15 cellular contexts compared by ENCODE assay signal in the genomic region with DNA sequence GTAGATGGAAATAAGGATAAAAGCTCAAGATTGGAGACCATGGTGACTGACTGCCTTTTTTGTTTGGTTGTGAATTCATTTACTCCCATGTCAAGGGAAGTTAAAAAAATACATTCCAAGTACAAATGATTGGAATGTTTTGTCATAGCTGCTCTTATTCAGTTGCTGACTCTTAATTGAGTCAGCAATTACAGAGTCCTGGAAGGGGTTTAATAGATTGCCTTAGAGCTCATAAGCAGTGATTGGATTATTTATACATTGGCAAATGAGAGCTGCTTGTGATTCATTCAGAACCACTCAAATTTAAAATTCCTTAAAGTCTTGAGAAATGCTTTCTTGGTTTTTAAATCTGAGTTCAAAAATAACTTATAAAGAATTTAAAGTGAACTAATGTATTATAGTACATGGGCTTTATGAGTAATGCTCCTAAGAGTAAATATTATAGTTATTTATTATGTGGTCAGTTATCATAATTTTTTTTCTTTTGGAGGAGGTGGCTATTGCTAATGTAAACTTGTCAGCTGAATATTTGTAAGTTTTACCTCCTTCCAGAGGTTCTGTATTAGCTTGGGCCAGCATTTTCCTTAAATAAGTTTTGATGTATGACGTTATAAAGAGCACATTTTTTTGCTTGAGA. TPM values are rescaled to one million over a fixed set of nuclear protein-coding genes. Genes with fewer than 3 reads are reported as not detected.
DNase-seq lines count a peak whose midpoint lies in the region; ATAC-seq, FAIRE-seq and TF ChIP-seq lines count a peak whose summit lies in the region.
"Had no signal": no experiment of that assay in that cellular context is flagged by ENCODE, and none has a peak within 500 bp of the region (broad histone marks: within the 10 kb centered on the region; RNA-seq: fewer than 3 reads in every experiment).

No MANE protein-coding gene starts in this region.

- no peak overlapping the region for H3K27ac ChIP-seq in HepG2 (ENCODE audit: extremely low read length, insufficient read depth, low read length)

- no peak for FAIRE-seq in HepG2 (lab: Jason Lieb, UNC)
- FAIRE-seq: GM12878 had no signal

- no peak for TF ChIP-seq CTCF in AG09319 (IDR thresholded peaks at IDR 0.05; ENCODE audit: low read depth, low read length)
- TF ChIP-seq CTCF in cardiac fibroblast (IDR thresholded peaks at IDR 0.05; ENCODE audit: low read depth, low read length), result no peak
- TF ChIP-seq CTCF in HepG2 (CRISPR knock-in tag; IDR thresholded peaks at IDR 0.05), result no peak

- POLR2A ChIA-PET in HepG2 (lab: Yijun Ruan, JAX), result no interaction called here

- TF ChIP-seq POLR2A in HepG2 (IDR thresholded peaks at IDR 0.05; ENCODE audit: insufficient read depth in 1 of 2, low read depth in 2 of 2, low read length in 2 of 2), result no peak

- H3K27me3 ChIP-seq in HepG2 (ENCODE audit: control insufficient read depth in 1 of 2, insufficient read depth in 2 of 2, low read length in 2 of 2), result no peaks in the 10 kb centered on the region
- H3K27me3 ChIP-seq: sigmoid colon had no signal

- H3K9ac ChIP-seq in HepG2 (ENCODE audit: insufficient read depth, low read depth, low read length), result no peak overlapping the region

- CTCF ChIA-PET in HepG2 (lab: Yijun Ruan, JAX; ENCODE audit: low intra/inter-chr PET ratio, low total read pairs), result no interaction called here

- no peak overlapping the region for H2AFZ ChIP-seq in HepG2 (ENCODE audit: low read length)

- intact Hi-C loops in HepG2 (cut with micrococcal nuclease; ENCODE audit: unreplicated experiment), result no loop called here

- TF ChIP-seq RAD21 in Ishikawa (IDR thresholded peaks at IDR 0.05; ENCODE audit: low read depth) (no peak), HepG2 (CRISPR knock-in tag; IDR thresholded peaks at IDR 0.05) (no peak)

- H4K20me1 ChIP-seq in HepG2 (ENCODE audit: insufficient read depth, low read length), result peaks cover 8% of the 10 kb centered on the region; the same call in 1 of the 2 replicates

- no peak for TF ChIP-seq EP300 in Ishikawa (IDR thresholded peaks at IDR 0.05; ENCODE audit: borderline replicate concordance)
- TF ChIP-seq EP300 in HepG2 (IDR thresholded peaks at IDR 0.05; ENCODE audit: low read depth in 2 of 2, low read length in 2 of 2), result no peak
- TF ChIP-seq EP300 in HepG2 (CRISPR knock-in tag; IDR thresholded peaks at IDR 0.05; ENCODE audit: borderline replicate concordance), result no peak

- ATAC-seq in HepG2, result no peak
- ATAC-seq in GM21360 (IDR thresholded peaks at IDR 0.05; ENCODE audit: unreplicated experiment), result no peak
- no peak for ATAC-seq in HG03045 (IDR thresholded peaks at IDR 0.05; ENCODE audit: unreplicated experiment)
- ATAC-seq: CD8-positive, alpha-beta T cell; GM12878 had no signal

- no TSS peak for BruUV-seq in HepG2 (replicated peaks; lab: Mats Ljungman, UMichigan)

- H3K36me3 ChIP-seq in HepG2 (replicated peaks in 1 of 2; ENCODE audit: control insufficient read depth in 1 of 2, insufficient read depth in 2 of 2, low read length in 2 of 2), result peaks cover 0 to 1% of the 10 kb centered on the region in 2 experiments; a peak in 1 of 5 replicates
- H3K36me3 ChIP-seq: sigmoid colon had no signal

- DNase-seq in AG09319 (ENCODE audit: extremely low read depth, low read depth), result peak; percentile 83
- DNase-seq in cardiac fibroblast (ENCODE audit: low read depth in 2 of 2), result peak; percentile 76 to 93
- no peak for DNase-seq in HepG2 (ENCODE audit: low spot score)
- DNase-seq in effector CD4-positive, alpha-beta T cell, result no peak
- DNase-seq in HT-29 (ENCODE audit: low spot score), result no peak
- DNase-seq: amygdala; CD8-positive, alpha-beta T cell; head of caudate nucleus; mesendoderm; NCI-H345; sigmoid colon had no signal

- 98% methylated on average over 1 of the region's 1 CpG for WGBS in HepG2 (ENCODE audit: low lambda C conversion rate)

- H3K4me1 ChIP-seq in HepG2 (ENCODE audit: insufficient read depth, low read length), result peaks cover 49% of the 10 kb centered on the region

- H3K9me3 ChIP-seq in HepG2 (ENCODE audit: low read length), result no peaks in the 10 kb centered on the region
- H3K9me3 ChIP-seq: sigmoid colon had no signal

- H3K79me2 ChIP-seq in HepG2 (ENCODE audit: insufficient read depth, low read length), result peaks cover 92% of the 10 kb centered on the region

- H3K4me3 ChIP-seq in cardiac fibroblast (replicated peaks in 1 of 2; ENCODE audit: low read depth in 2 of 2, low read length in 2 of 2) (no peak overlapping the region), HepG2 (replicated peaks in 1 of 3; ENCODE audit: insufficient read depth in 1 of 3, low read depth in 2 of 3, low read length in 3 of 3) (no peak overlapping the region)
- H3K4me3 ChIP-seq: GM12878, sigmoid colon had no signal

- no peak overlapping the region for H3K4me2 ChIP-seq in HepG2 (ENCODE audit: low read depth, low read length)

- in situ Hi-C loops in HepG2 (cut with HindIII; ENCODE audit: extremely low pct_ligation_motif_present, low pct_unique_long_range_greater_than_20kb), result loop anchor here (25.0 kb wide), 1 partner anchor 261 kb away; no protein-coding TSS in a partner anchor

TF ChIP-seq in Ishikawa, 13 proteins besides CTCF, POLR2A, EP300 and RAD21:
- TF ChIP-seq FOXM1 (IDR thresholded peaks at IDR 0.05; ENCODE audit: borderline replicate concordance, low read depth) (no peak), TEAD4 (IDR thresholded peaks at IDR 0.05) (peak; percentile 32; the same call in 1 of the 2 replicates), YY1 (IDR thresholded peaks at IDR 0.05; ENCODE audit: low read depth) (no peak), ZBTB7A (IDR thresholded peaks at IDR 0.05; ENCODE audit: low read depth) (no peak)

TF ChIP-seq in HepG2, 621 proteins besides CTCF, POLR2A, EP300 and RAD21:
- TF ChIP-seq MAFF (IDR thresholded peaks at IDR 0.05; ENCODE audit: low read depth, low read length), result 0 out of 2 replicates have a peak, but pooled peaks have one; percentile 13
- 0 out of 2 replicates have a peak, but pooled peaks have one; percentile 57 for TF ChIP-seq ZNF12 (CRISPR knock-in tag; IDR thresholded peaks at IDR 0.05)
- TF ChIP-seq, protein P1, sequence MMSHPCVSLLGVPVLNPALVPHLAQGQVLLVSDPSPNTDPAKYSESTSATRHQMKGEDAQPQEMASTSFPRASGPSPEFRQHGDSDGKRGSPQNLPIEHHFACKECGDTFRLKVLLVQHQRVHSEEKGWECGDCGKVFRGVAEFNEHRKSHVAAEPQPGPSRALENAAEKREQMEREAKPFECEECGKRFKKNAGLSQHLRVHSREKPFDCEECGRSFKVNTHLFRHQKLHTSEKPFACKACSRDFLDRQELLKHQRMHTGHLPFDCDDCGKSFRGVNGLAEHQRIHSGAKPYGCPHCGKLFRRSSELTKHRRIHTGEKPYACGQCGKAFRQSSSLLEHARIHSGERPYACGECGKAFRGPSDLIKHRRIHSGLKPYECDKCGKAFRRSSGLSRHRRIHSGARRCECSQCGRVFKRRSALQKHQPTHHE (CRISPR knock-in tag; IDR thresholded peaks at IDR 0.05; ENCODE audit: borderline replicate concordance), result no peak
- TF ChIP-seq MAFK (conservative IDR thresholded peaks at IDR 0.05 in 1 of 2, IDR thresholded peaks at IDR 0.05 in 1 of 2; ENCODE audit: low read length in 2 of 2), result peak in 1 of 2 experiments; percentile 33; a peak in 1 of 4 replicates
- no peak for TF ChIP-seq ISL2 (CRISPR knock-in tag; IDR thresholded peaks at IDR 0.05)
- TF ChIP-seq, protein P2, sequence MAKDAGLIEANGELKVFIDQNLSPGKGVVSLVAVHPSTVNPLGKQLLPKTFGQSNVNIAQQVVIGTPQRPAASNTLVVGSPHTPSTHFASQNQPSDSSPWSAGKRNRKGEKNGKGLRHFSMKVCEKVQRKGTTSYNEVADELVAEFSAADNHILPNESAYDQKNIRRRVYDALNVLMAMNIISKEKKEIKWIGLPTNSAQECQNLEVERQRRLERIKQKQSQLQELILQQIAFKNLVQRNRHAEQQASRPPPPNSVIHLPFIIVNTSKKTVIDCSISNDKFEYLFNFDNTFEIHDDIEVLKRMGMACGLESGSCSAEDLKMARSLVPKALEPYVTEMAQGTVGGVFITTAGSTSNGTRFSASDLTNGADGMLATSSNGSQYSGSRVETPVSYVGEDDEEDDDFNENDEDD (CRISPR knock-in tag; IDR thresholded peaks at IDR 0.05; ENCODE audit: borderline replicate concordance), result no peak
- TF ChIP-seq ZNF326 (CRISPR knock-in tag; IDR thresholded peaks at IDR 0.05; ENCODE audit: borderline replicate concordance), result no peak

RNA-seq across cellular contexts. Expression of gene JADE1, which starts 13.6 kb away (rescaled TPM):
- 19.3 and 23.4 TPM in 2 replicates for total RNA-seq in HepG2 (2016; rRNA removed; fragmentation: Illumina TruSeq; extraction: Trizol)
- total RNA-seq in HepG2 (2016; cell fraction: cytosol; rRNA removed; fragmentation: Illumina TruSeq; extraction: Trizol; ENCODE audit: low read depth), result 6.6 and 7.7 TPM in 2 replicates
- total RNA-seq in HepG2 (2016; cell fraction: insoluble cytoplasmic fraction; rRNA removed; fragmentation: Illumina TruSeq; extraction: Trizol), result 18.1 and 21.4 TPM in 2 replicates
- total RNA-seq in HepG2 (2016; cell fraction: membrane; rRNA removed; fragmentation: Illumina TruSeq; extraction: Trizol), result 10.8 and 10.9 TPM in 2 replicates
- total RNA-seq in HepG2 (2016; cell fraction: nucleus; rRNA removed; fragmentation: Illumina TruSeq; extraction: Trizol), result 20.7 and 21.9 TPM in 2 replicates
- 4.9 and 5.4 TPM in 2 replicates for polyA plus RNA-seq in HepG2 (2011; rRNA removed)
- polyA plus RNA-seq in HepG2 (2011; cell fraction: cytosol; rRNA removed), result 4.4 and 4.5 TPM in 2 replicates
- polyA plus RNA-seq in HepG2 (2011; cell fraction: nucleus; rRNA removed), result 9.5 and 9.6 TPM in 2 replicates
- 10.1 and 12.2 TPM in 2 replicates for polyA plus RNA-seq in HepG2 (2012)
- 1.0 and 1.1 TPM in 2 replicates for polyA plus RNA-seq in HepG2 (2016; cell fraction: cytosol; fragmentation: Illumina TruSeq; extraction: Trizol; ENCODE audit: low read depth)
- 17.4 and 18.4 TPM in 2 replicates for polyA plus RNA-seq in HepG2 (2016; cell fraction: insoluble cytoplasmic fraction; fragmentation: Illumina TruSeq; extraction: Trizol; ENCODE audit: low read depth)
- 4.8 and 4.9 TPM in 2 replicates for polyA plus RNA-seq in HepG2 (2016; cell fraction: membrane; fragmentation: Illumina TruSeq; extraction: Trizol; ENCODE audit: low read depth)
- polyA plus RNA-seq in HepG2 (2016; cell fraction: nucleus; fragmentation: Illumina TruSeq; extraction: Trizol; ENCODE audit: insufficient read depth, low read depth), result 25.1 and 26.7 TPM in 2 replicates
- 18.0 and 27.0 TPM in 2 replicates for polyA minus RNA-seq in HepG2 (2011; rRNA and poly(A)+ RNA removed; ENCODE audit: low replicate concordance)
- 7.4 and 7.7 TPM in 2 replicates for polyA minus RNA-seq in HepG2 (2011; cell fraction: cytosol; rRNA and poly(A)+ RNA removed)
- 18.4 and 20.6 TPM in 2 replicates for polyA minus RNA-seq in HepG2 (2011; cell fraction: nucleus; rRNA and poly(A)+ RNA removed)
- 14.1 and 18.3 TPM in 2 replicates for total RNA-seq in HT-29 (2014; rRNA removed; shearing (Covaris generic))

Comparison
In these comparisons a context has a peak if more than half of its experiments do, and no peak if none do; other contexts are left out.
1. DNase-seq: peak in AG09319 (single experiment) and cardiac fibroblast (2 of 2); none in HepG2 (single experiment), effector CD4-positive, alpha-beta T cell (single experiment) and HT-29 (single experiment).